In genomic region chr9:97387504-97387886, GRCh38 we compare ENCODE assay signal across 2 cellular contexts.
A peak's percentile ranks its signal among the peaks of the same experiment; 100 is the strongest.
TF ChIP-seq lines count a peak whose summit lies in the region.

No MANE protein-coding gene starts in this region.

TF ChIP-seq in A549, 52 proteins besides CTCF, POLR2A, EP300 and RAD21 (continued from another document):
- 0 out of 2 replicates have a peak, but pooled peaks have one; percentile 24 for TF ChIP-seq REST (IDR thresholded peaks at IDR 0.05)

TF ChIP-seq in SK-N-SH treated with all-trans-retinoic acid at 6 μM for 48 hours, 23 proteins besides CTCF, POLR2A, EP300 and RAD21 (continued from another document):
- TF ChIP-seq POU6F1 (CRISPR knock-in tag; IDR thresholded peaks at IDR 0.05; ENCODE audit: borderline replicate concordance, low read depth) (no peak), TCF4 (CRISPR knock-in tag; IDR thresholded peaks at IDR 0.05; ENCODE audit: borderline replicate concordance) (no peak), ESRRG (CRISPR knock-in tag; IDR thresholded peaks at IDR 0.05) (no peak), PATZ1 (CRISPR knock-in tag; IDR thresholded peaks at IDR 0.05; ENCODE audit: borderline replicate concordance) (no peak), ZNF565 (CRISPR knock-in tag; conservative IDR thresholded peaks at IDR 0.05; ENCODE audit: low read depth) (no peak), ZNF8 (CRISPR knock-in tag; IDR thresholded peaks at IDR 0.05) (no peak), GLIS3 (CRISPR knock-in tag; IDR thresholded peaks at IDR 0.05) (no peak), RARB (CRISPR knock-in tag; IDR thresholded peaks at IDR 0.05) (no peak), ZFP30 (CRISPR knock-in tag; IDR thresholded peaks at IDR 0.05) (no peak), SNAI2 (CRISPR knock-in tag; IDR thresholded peaks at IDR 0.05) (no peak), CSRNP3 (CRISPR knock-in tag; IDR thresholded peaks at IDR 0.05) (no peak)
